ENCODE assay signal across 8 cellular contexts in genomic region chr4:10893417-10893816, GRCh38.
DNase-seq lines count a peak whose midpoint lies in the region; ATAC-seq and TF ChIP-seq lines count a peak whose summit lies in the region.

No MANE protein-coding gene starts in this region.

- H3K27me3 Mint-ChIP-seq in Calu3 (ENCODE audit: unreplicated experiment) = peaks cover 15% of the 10 kb centered on the region
- peaks cover 4% of the 10 kb centered on the region for H3K27me3 Mint-ChIP-seq in activated T-cell treated with anti-CD3 and anti-CD28 coated beads, Interleukin-2, amount 50 U/mL, for 24 hours

- H3K4me3 ChIP-seq in fibroblast of mammary gland (ENCODE audit: control insufficient read depth, low read depth, low read length) = no peak overlapping the region
- H3K4me3 ChIP-seq in sigmoid colon = no peak overlapping the region

- H3K4me1 Mint-ChIP-seq in Calu3 (ENCODE audit: low read depth, unreplicated experiment) = no peaks in the 10 kb centered on the region
- peaks cover 1% of the 10 kb centered on the region for H3K4me1 Mint-ChIP-seq in activated T-cell treated with anti-CD3 and anti-CD28 coated beads, Interleukin-2, amount 50 U/mL, for 24 hours (ENCODE audit: low read depth)

- no peaks in the 10 kb centered on the region for H3K36me3 Mint-ChIP-seq in Calu3 (ENCODE audit: insufficient read depth, unreplicated experiment)
- no peaks in the 10 kb centered on the region for H3K36me3 Mint-ChIP-seq in activated T-cell treated with anti-CD3 and anti-CD28 coated beads, Interleukin-2, amount 50 U/mL, for 24 hours (ENCODE audit: low read depth)

- TF ChIP-seq CTCF in Calu3 (IDR thresholded peaks at IDR 0.05; ENCODE audit: unreplicated experiment) (no peak), fibroblast of mammary gland (conservative IDR thresholded peaks at IDR 0.05; ENCODE audit: control insufficient read depth, insufficient read depth, low read depth, low read length) (peak; percentile 30), sigmoid colon (IDR thresholded peaks at IDR 0.05) (peak in 2 of 4 experiments; percentile 8)

- no peaks in the 10 kb centered on the region for H3K9me3 ChIP-seq in sigmoid colon

- intact Hi-C loops in Calu3 (cut with micrococcal nuclease; ENCODE audit: unreplicated experiment) (no loop called here), sigmoid colon (cut with DNase I) (no loop called here)

- CTCF ChIA-PET in Calu3 (lab: Charles Lee) = interaction anchor here (1.1 kb wide), 1 partner anchor 15 kb away, joined by 3 read pairs; no protein-coding TSS in a partner anchor

- H3K27ac Mint-ChIP-seq in Calu3 (ENCODE audit: unreplicated experiment) = no peak overlapping the region
- no peak overlapping the region for H3K27ac Mint-ChIP-seq in activated T-cell treated with anti-CD3 and anti-CD28 coated beads, Interleukin-2, amount 50 U/mL, for 24 hours

- BruUV-seq in Calu3 (replicated peaks; lab: Mats Ljungman, UMichigan) = no TSS peak

- no peaks in the 10 kb centered on the region for H3K4me1 ChIP-seq in sigmoid colon

- no peak overlapping the region for H3K27ac ChIP-seq in sigmoid colon

- no peak for TF ChIP-seq POLR2A in sigmoid colon (IDR thresholded peaks at IDR 0.05)

- peak; percentile 1 for DNase-seq in Calu3
- DNase-seq in fibroblast of mammary gland (ENCODE audit: low read depth) = no peak
- no peak for DNase-seq in sigmoid colon
- no peak for DNase-seq in NCI-H2196 treated with DMSO at 0.1 percent for 48 hours (lab: John Stamatoyannopoulos, UW; ENCODE audit: unreplicated experiment)
- no peak for DNase-seq in activated T-cell treated with anti-CD3 and anti-CD28 coated beads, Interleukin-2, amount 50 U/mL, for 24 hours

- no peaks in the 10 kb centered on the region for H3K27me3 ChIP-seq in sigmoid colon

- H3K4me3 Mint-ChIP-seq in Calu3 (ENCODE audit: low read depth, unreplicated experiment) = no peak overlapping the region
- no peak overlapping the region for H3K4me3 Mint-ChIP-seq in activated T-cell treated with anti-CD3 and anti-CD28 coated beads, Interleukin-2, amount 50 U/mL, for 24 hours

- no peaks in the 10 kb centered on the region for H3K36me3 ChIP-seq in sigmoid colon

- no peak for TF ChIP-seq EP300 in sigmoid colon (IDR thresholded peaks at IDR 0.05)

- peak; percentile 66 for ATAC-seq in GM19043 (IDR thresholded peaks at IDR 0.05; ENCODE audit: low read depth, unreplicated experiment)
- peak; percentile 53 for ATAC-seq in HG03521 (IDR thresholded peaks at IDR 0.05; ENCODE audit: unreplicated experiment)
- no peak for ATAC-seq in GM21381 (IDR thresholded peaks at IDR 0.05; ENCODE audit: unreplicated experiment)

- H3K9me3 Mint-ChIP-seq in Calu3 (ENCODE audit: low read depth, unreplicated experiment) = no peaks in the 10 kb centered on the region
- no peaks in the 10 kb centered on the region for H3K9me3 Mint-ChIP-seq in activated T-cell treated with anti-CD3 and anti-CD28 coated beads, Interleukin-2, amount 50 U/mL, for 24 hours
